ENCODE assay signal across 16 cellular contexts in genomic region chr5:158884827-158885512, GRCh38.
DNase-seq lines count a peak whose midpoint lies in the region; ATAC-seq lines count a peak whose summit lies in the region.
"Had no signal": no experiment of that assay in that cellular context is flagged by ENCODE, and none has a peak within 500 bp of the region (broad histone marks: within the 10 kb centered on the region; RNA-seq: fewer than 3 reads in every experiment).

No MANE protein-coding gene starts in this region.

- in situ Hi-C loops in G401 (cut with HindIII; ENCODE audit: low sequenced_read_pairs): no loop called here

- DNase-seq in MV-4-11 (lab: John Stamatoyannopoulos, UW) (peak; percentile 60), NCI-H446 treated with DMSO at 0.1 percent for 48 hours (lab: John Stamatoyannopoulos, UW) (no peak), G401 (ENCODE audit: low spot score) (no peak), cerebellar nuclear complex (lab: John Stamatoyannopoulos, UW) (no peak)
- DNase-seq: amygdala; cortex of kidney; DMS79 treated with DMSO at 0.1 percent for 48 hours; NCI-H1417 treated with DMSO at 0.1 percent for 48 hours; NCI-H526 treated with DMSO at 0.1 percent for 48 hours; SHP77 treated with DMSO at 0.1 percent for 48 hours; stimulated activated CD8-positive, alpha-beta memory T cell treated with anti-CD3 and anti-CD28 coated beads, Interleukin-4, amount 100 ng/mL, for 48 hours; WERI-Rb-1 had no signal

- peak; percentile 57 for ATAC-seq in GM19438 (IDR thresholded peaks at IDR 0.05; ENCODE audit: low read depth, unreplicated experiment)
- ATAC-seq in HG02852 (IDR thresholded peaks at IDR 0.05; ENCODE audit: unreplicated experiment): peak; percentile 34
- ATAC-seq in HG03025 (IDR thresholded peaks at IDR 0.05; ENCODE audit: low FRiP score, unreplicated experiment): no peak

- H3K4me3 ChIP-seq in GM08714 (ENCODE audit: low read length): peak overlapping the region; percentile 9; the same call in 1 of the 2 replicates
